In the genomic region with DNA sequence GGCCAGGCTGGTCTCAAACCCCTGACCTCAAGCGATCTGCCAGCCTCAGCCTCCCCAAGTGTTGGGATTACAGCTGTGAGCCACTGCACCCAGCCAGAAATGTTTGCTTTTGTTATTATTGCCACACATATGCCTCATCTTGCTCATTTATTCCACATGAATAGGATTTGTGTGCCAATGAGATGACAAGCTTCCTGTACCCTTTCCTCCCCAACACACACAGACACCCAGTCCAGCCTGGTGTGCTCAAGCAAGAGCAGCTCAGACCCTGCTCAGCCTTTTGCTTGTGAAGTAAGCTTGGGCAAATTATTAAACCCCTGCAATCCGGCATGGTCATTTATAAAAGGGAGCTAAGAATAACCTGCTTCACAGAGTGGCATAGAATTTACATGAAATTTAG, we compare ENCODE assay signal across 15 cellular contexts.
A peak's percentile ranks its signal among the peaks of the same experiment; 100 is the strongest.
DNase-seq lines count a peak whose midpoint lies in the region; ATAC-seq, FAIRE-seq and TF ChIP-seq lines count a peak whose summit lies in the region.
"Had no signal": no experiment of that assay in that cellular context is flagged by ENCODE, and none has a peak within 500 bp of the region (broad histone marks: within the 10 kb centered on the region; RNA-seq: fewer than 3 reads in every experiment).

No MANE protein-coding gene starts in this region.

- TF ChIP-seq CTCF in A549 (IDR thresholded peaks at IDR 0.05), result no peak
- TF ChIP-seq CTCF in foreskin fibroblast (IDR thresholded peaks at IDR 0.05; ENCODE audit: low read depth, low read length), result no peak

- WGBS in A549 (ENCODE audit: missing lambda C conversion rate), result 39% methylated on average over 2 of the region's 2 CpGs

- peaks cover 9% of the 10 kb centered on the region for H3K4me1 ChIP-seq in A549

- H3K4me3 ChIP-seq in A549, result no peak overlapping the region
- H3K4me3 ChIP-seq in foreskin fibroblast (ENCODE audit: low read depth in 1 of 2, low read length in 2 of 2), result no peak overlapping the region
- H3K4me3 ChIP-seq: SK-N-MC had no signal

- DNase-seq in A549 (ENCODE audit: low read depth in 1 of 2, low spot score in 1 of 2) (peak in 1 of 2 experiments; percentile 31), GM03348 (ENCODE audit: low spot score) (peak; percentile 26), SHP77 (lab: John Stamatoyannopoulos, UW) (peak; percentile 39 to 41), foreskin fibroblast (peak; percentile 80 to 86), iPS-NIHi7 (ENCODE audit: extremely low spot score) (no peak), SW 1271 (lab: John Stamatoyannopoulos, UW) (no peak)
- no peak for DNase-seq in activated T-cell treated with anti-CD3 and anti-CD28 coated beads, Interleukin-2, amount 50 U/mL, for 1 hour
- DNase-seq: activated naive CD4-positive, alpha-beta T cell treated with anti-CD3 and anti-CD28 coated beads, Interleukin-2, amount 50 U/mL, for 16 hours; GF-D8; islet precursor cell; NK-92 treated with Interleukin-12 subunit alpha and Interleukin-12 subunit beta, amount 100 ng/mL, for 24 hours; stimulated activated CD4-positive, alpha-beta T cell treated with anti-CD3 and anti-CD28 coated beads, Interleukin-4, amount 100 ng/mL, for 1 hour had no signal

- peak overlapping the region; percentile 23; the same call in 2 of the 3 replicates for H3K4me2 ChIP-seq in A549

- FAIRE-seq in A549 (lab: Jason Lieb, UNC), result no peak

- H3K27ac ChIP-seq in A549, result no peak overlapping the region
- H3K27ac ChIP-seq: SK-N-MC had no signal

- CTCF ChIA-PET in A549 (lab: Yijun Ruan, JAX), result interaction anchor here (0.9 to 2.2 kb wide), 6 partner anchors 11 to 164 kb away, joined by 3 to 6 read pairs (median 3); no protein-coding TSS in a partner anchor

- POLR2A ChIA-PET in A549 (lab: Yijun Ruan, JAX), result no interaction called here

- no peak for TF ChIP-seq POLR2A in A549 (IDR thresholded peaks at IDR 0.05; ENCODE audit: low read length)

- TF ChIP-seq EP300 in A549 (IDR thresholded peaks at IDR 0.05), result no peak

- TF ChIP-seq RAD21 in A549 (conservative IDR thresholded peaks at IDR 0.05 in 1 of 2, IDR thresholded peaks at IDR 0.05 in 1 of 2), result no peak

- H3K9me3 ChIP-seq in A549, result no peaks in the 10 kb centered on the region

- ATAC-seq in A549 (peak in 1 of 2 experiments; percentile 38; a peak in 2 of 6 replicates), HG03135 (IDR thresholded peaks at IDR 0.05; ENCODE audit: unreplicated experiment) (no peak)
- ATAC-seq: stimulated activated memory B cell treated with anti-CD40 and anti-IgM and Interleukin-4, amounts not matched to agents 10 μg/mL and 1 μg/mL and 100 μg/mL, for 72 hours had no signal

TF ChIP-seq in A549, 52 proteins besides CTCF, POLR2A, EP300 and RAD21:
- TF ChIP-seq TP53 (CRISPR knock-in tag; IDR thresholded peaks at IDR 0.05) (no peak), FOSB (CRISPR knock-in tag; IDR thresholded peaks at IDR 0.05) (no peak), POLR2AphosphoS2 (conservative IDR thresholded peaks at IDR 0.05; ENCODE audit: low read length) (no peak), RARB (CRISPR knock-in tag; IDR thresholded peaks at IDR 0.05) (no peak), HEYL (CRISPR knock-in tag; IDR thresholded peaks at IDR 0.05) (no peak), MYC (IDR thresholded peaks at IDR 0.05; ENCODE audit: borderline replicate concordance, low read length) (no peak), ESRRA (IDR thresholded peaks at IDR 0.05; ENCODE audit: borderline replicate concordance, low read length) (no peak), NR3C1 (IDR thresholded peaks at IDR 0.05) (no peak), RFX5 (IDR thresholded peaks at IDR 0.05) (no peak), ZFP36 (IDR thresholded peaks at IDR 0.05; ENCODE audit: borderline replicate concordance, partially characterized antibody) (no peak), SREBF2 (IDR thresholded peaks at IDR 0.05) (no peak), GATA3 (IDR thresholded peaks at IDR 0.05; ENCODE audit: borderline replicate concordance) (no peak), FOSL2 (IDR thresholded peaks at IDR 0.05) (no peak), FOSL2 (CRISPR knock-in tag; IDR thresholded peaks at IDR 0.05) (no peak), EHMT2 (IDR thresholded peaks at IDR 0.05; ENCODE audit: low read depth) (no peak)
- TF ChIP-seq, protein P1, sequence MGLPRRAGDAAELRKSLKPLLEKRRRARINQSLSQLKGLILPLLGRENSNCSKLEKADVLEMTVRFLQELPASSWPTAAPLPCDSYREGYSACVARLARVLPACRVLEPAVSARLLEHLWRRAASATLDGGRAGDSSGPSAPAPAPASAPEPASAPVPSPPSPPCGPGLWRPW (IDR thresholded peaks at IDR 0.05), result no peak

Comparison
In these comparisons a context has a peak if more than half of its experiments do, and no peak if none do; other contexts are left out.
1. DNase-seq: peak in GM03348 (single experiment), SHP77 (2 of 2) and foreskin fibroblast (2 of 2); none in activated T-cell treated with anti-CD3 and anti-CD28 coated beads, Interleukin-2, amount 50 U/mL, for 1 hour (single experiment), iPS-NIHi7 (single experiment) and SW 1271 (0 of 2).